8 cellular contexts compared by ENCODE assay signal in genomic region chr12:15701721-15702156, GRCh38.
DNase-seq lines count a peak whose midpoint lies in the region; ATAC-seq and TF ChIP-seq lines count a peak whose summit lies in the region.

No MANE protein-coding gene starts in this region.

- H3K27ac ChIP-seq in HEK293 (ENCODE audit: extremely low read depth, low read depth, low read length), result no peak overlapping the region

- no peaks in the 10 kb centered on the region for H3K36me3 ChIP-seq in HEK293 (ENCODE audit: control insufficient read depth in 2 of 2, insufficient read depth in 1 of 2, low read length in 2 of 2)

- ATAC-seq in left ventricle myocardium superior (peak; percentile 62), HG03565 (IDR thresholded peaks at IDR 0.05; ENCODE audit: unreplicated experiment) (no peak), GM21367 (IDR thresholded peaks at IDR 0.05; ENCODE audit: unreplicated experiment) (no peak)
- ATAC-seq in stimulated activated naive CD8-positive, alpha-beta T cell treated with anti-CD3 and anti-CD28 coated beads, Interleukin-15, amount 100 ng/mL, for 72 hours, result peak; percentile 36

- CTCF ChIA-PET in HEK293 (lab: Yijun Ruan, JAX), result interaction anchor here (0.7 kb wide), 1 partner anchor 178 kb away, joined by 3 read pairs; no protein-coding TSS in a partner anchor

- H3K4me3 ChIP-seq in HEK293 (ENCODE audit: low read depth, low read length), result no peak overlapping the region

- no peak overlapping the region for H3K27ac Mint-ChIP-seq in stimulated activated naive CD8-positive, alpha-beta T cell treated with anti-CD3 and anti-CD28 coated beads, Interleukin-15, amount 100 ng/mL, for 72 hours

- no peak for TF ChIP-seq CTCF in HEK293 (tag by site-specific recombination; IDR thresholded peaks at IDR 0.05)

- H3K9me3 ChIP-seq in HEK293 (ENCODE audit: control insufficient read depth, insufficient read depth, low read depth, low read length), result no peaks in the 10 kb centered on the region

- peaks cover 8% of the 10 kb centered on the region for H3K27me3 Mint-ChIP-seq in stimulated activated naive CD8-positive, alpha-beta T cell treated with anti-CD3 and anti-CD28 coated beads, Interleukin-15, amount 100 ng/mL, for 72 hours

- H3K4me3 Mint-ChIP-seq in stimulated activated naive CD8-positive, alpha-beta T cell treated with anti-CD3 and anti-CD28 coated beads, Interleukin-15, amount 100 ng/mL, for 72 hours, result no peak overlapping the region

- intact Hi-C loops in left ventricle myocardium superior (cut with micrococcal nuclease), result no loop called here

- H3K4me1 ChIP-seq in HEK293 (ENCODE audit: control insufficient read depth, insufficient read depth, low read length), result peaks cover 23% of the 10 kb centered on the region

- H3K4me1 Mint-ChIP-seq in stimulated activated naive CD8-positive, alpha-beta T cell treated with anti-CD3 and anti-CD28 coated beads, Interleukin-15, amount 100 ng/mL, for 72 hours, result peaks cover 25% of the 10 kb centered on the region

- POLR2A ChIA-PET in HEK293 (lab: Yijun Ruan, JAX), result no interaction called here

- peak; percentile 71 for DNase-seq in amniotic epithelial cell (ENCODE audit: low read depth)
- no peak for DNase-seq in left ventricle myocardium superior
- DNase-seq in stimulated activated naive CD8-positive, alpha-beta T cell treated with anti-CD3 and anti-CD28 coated beads, Interleukin-15, amount 100 ng/mL, for 72 hours, result no peak
- DNase-seq in AG08396 (ENCODE audit: low spot score), result no peak
- no peak for DNase-seq in NCI-H2227 treated with DMSO at 0.1 percent for 48 hours (lab: John Stamatoyannopoulos, UW)

- no peaks in the 10 kb centered on the region for H3K9me3 Mint-ChIP-seq in stimulated activated naive CD8-positive, alpha-beta T cell treated with anti-CD3 and anti-CD28 coated beads, Interleukin-15, amount 100 ng/mL, for 72 hours

TF ChIP-seq in HEK293, 187 proteins besides CTCF, POLR2A, EP300 and RAD21:
- TF ChIP-seq ZNF138 (tag by site-specific recombination; IDR thresholded peaks at IDR 0.05; ENCODE audit: borderline replicate concordance) (no peak), EGR2 (tag by site-specific recombination; IDR thresholded peaks at IDR 0.05; ENCODE audit: low read depth) (no peak), ZNF677 (tag by site-specific recombination; IDR thresholded peaks at IDR 0.05) (no peak), ZNF549 (tag by site-specific recombination; IDR thresholded peaks at IDR 0.05) (no peak), ZNF629 (tag by site-specific recombination; IDR thresholded peaks at IDR 0.05) (0 out of 2 replicates have a peak, but pooled peaks have one; percentile 2)
- TF ChIP-seq, protein P1, sequence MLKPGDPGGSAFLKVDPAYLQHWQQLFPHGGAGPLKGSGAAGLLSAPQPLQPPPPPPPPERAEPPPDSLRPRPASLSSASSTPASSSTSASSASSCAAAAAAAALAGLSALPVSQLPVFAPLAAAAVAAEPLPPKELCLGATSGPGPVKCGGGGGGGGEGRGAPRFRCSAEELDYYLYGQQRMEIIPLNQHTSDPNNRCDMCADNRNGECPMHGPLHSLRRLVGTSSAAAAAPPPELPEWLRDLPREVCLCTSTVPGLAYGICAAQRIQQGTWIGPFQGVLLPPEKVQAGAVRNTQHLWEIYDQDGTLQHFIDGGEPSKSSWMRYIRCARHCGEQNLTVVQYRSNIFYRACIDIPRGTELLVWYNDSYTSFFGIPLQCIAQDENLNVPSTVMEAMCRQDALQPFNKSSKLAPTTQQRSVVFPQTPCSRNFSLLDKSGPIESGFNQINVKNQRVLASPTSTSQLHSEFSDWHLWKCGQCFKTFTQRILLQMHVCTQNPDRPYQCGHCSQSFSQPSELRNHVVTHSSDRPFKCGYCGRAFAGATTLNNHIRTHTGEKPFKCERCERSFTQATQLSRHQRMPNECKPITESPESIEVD (tag by site-specific recombination; IDR thresholded peaks at IDR 0.05), result peak; percentile 78

Comparison
In these comparisons a context has a peak if more than half of its experiments do, and no peak if none do; other contexts are left out.
1. ATAC-seq: peak in left ventricle myocardium superior (single experiment) and stimulated activated naive CD8-positive, alpha-beta T cell treated with anti-CD3 and anti-CD28 coated beads, Interleukin-15, amount 100 ng/mL, for 72 hours (single experiment); none in HG03565 (single experiment) and GM21367 (single experiment).